9 cellular contexts compared by ENCODE assay signal in the genomic region with DNA sequence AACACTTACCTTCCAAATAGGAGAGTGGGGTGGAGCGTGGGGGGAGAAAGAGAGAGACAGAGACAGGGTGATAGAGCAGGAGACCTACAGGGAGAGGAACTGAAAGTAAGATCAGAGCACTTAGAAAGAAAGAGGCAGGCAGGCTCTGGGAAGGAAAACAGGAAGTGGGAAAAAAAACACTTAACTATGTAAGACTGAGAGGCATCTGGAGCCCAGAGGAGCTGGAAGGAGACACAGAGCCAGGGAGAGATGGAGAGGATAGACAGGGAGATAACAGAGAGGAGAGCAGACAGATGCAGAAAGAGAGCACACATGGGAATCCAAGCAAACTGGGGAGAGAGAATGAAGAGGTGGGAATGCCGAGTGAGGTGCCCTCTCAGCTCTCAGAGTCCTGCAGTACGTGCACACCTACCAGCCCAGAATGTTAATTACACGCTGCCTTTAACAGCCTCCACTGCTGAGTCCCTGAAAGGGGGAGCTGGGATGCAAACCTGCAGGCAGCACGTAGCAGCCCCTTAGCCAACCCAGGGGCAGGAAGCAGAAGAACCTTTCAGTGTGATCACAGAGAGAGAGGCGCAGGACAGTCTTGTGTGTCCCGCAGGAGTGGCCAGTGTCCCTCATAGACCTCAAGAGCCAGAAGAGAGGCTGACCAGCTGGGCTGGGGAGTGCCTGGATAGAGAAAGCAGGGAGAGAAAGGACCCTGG.
A peak's percentile ranks its signal among the peaks of the same experiment; 100 is the strongest.
DNase-seq lines count a peak whose midpoint lies in the region; FAIRE-seq and TF ChIP-seq lines count a peak whose summit lies in the region.
"Had no signal": no experiment of that assay in that cellular context is flagged by ENCODE, and none has a peak within 500 bp of the region (broad histone marks: within the 10 kb centered on the region; RNA-seq: fewer than 3 reads in every experiment).

No MANE protein-coding gene starts in this region.

- H3K4me3 ChIP-seq in HEK293 (ENCODE audit: low read depth, low read length), result no peak overlapping the region
- H3K4me3 ChIP-seq in fibroblast of lung (replicated peaks in 1 of 4; ENCODE audit: control extremely low read depth in 1 of 4, insufficient read depth in 1 of 4, low read depth in 3 of 4, low read length in 4 of 4), result peak overlapping the region in 1 of 4 experiments; percentile 22

- no peak for DNase-seq in GM12892 (ENCODE audit: insufficient read length)
- peak; percentile 46 to 87 for DNase-seq in NOMO-1 (lab: John Stamatoyannopoulos, UW; ENCODE audit: unreplicated experiment in 2 of 2)
- DNase-seq in fibroblast of lung (ENCODE audit: low read depth in 2 of 2), result peak; percentile 46 to 55
- peak; percentile 51 for DNase-seq in pons (ENCODE audit: low spot score)
- DNase-seq in NCI-H2196 treated with DMSO at 0.1 percent for 48 hours (lab: John Stamatoyannopoulos, UW; ENCODE audit: unreplicated experiment), result no peak
- no peak for DNase-seq in cerebellum (ENCODE audit: low spot score)
- DNase-seq in RWPE1 (ENCODE audit: low spot score), result no peak
- DNase-seq: right cardiac atrium had no signal

- POLR2A ChIA-PET in HEK293 (lab: Yijun Ruan, JAX) (no interaction called here), RWPE1 (lab: Yijun Ruan, JAX; ENCODE audit: low non-redundant PET) (no interaction called here)

- H4K20me1 ChIP-seq in fibroblast of lung (ENCODE audit: control insufficient read depth, extremely low read depth, insufficient read depth, low read length), result no peaks in the 10 kb centered on the region

- no peak for TF ChIP-seq CTCF in HEK293 (tag by site-specific recombination; IDR thresholded peaks at IDR 0.05)
- TF ChIP-seq CTCF in fibroblast of lung (conservative IDR thresholded peaks at IDR 0.05 in 1 of 2, IDR thresholded peaks at IDR 0.05 in 1 of 2; ENCODE audit: low read depth in 1 of 2, low read length in 2 of 2), result no peak
- no peak for TF ChIP-seq CTCF in RWPE1 (conservative IDR thresholded peaks at IDR 0.05; ENCODE audit: low read depth)

- no peaks in the 10 kb centered on the region for H3K79me2 ChIP-seq in fibroblast of lung (ENCODE audit: control insufficient read depth, insufficient read depth, low read length)

- H3K36me3 ChIP-seq in HEK293 (ENCODE audit: control insufficient read depth in 2 of 2, insufficient read depth in 1 of 2, low read length in 2 of 2), result no peaks in the 10 kb centered on the region
- H3K36me3 ChIP-seq in fibroblast of lung (ENCODE audit: control insufficient read depth, insufficient read depth, low read length), result no peaks in the 10 kb centered on the region

- H3K27ac ChIP-seq in HEK293 (ENCODE audit: extremely low read depth, low read depth, low read length), result no peak overlapping the region
- H3K27ac ChIP-seq in fibroblast of lung (ENCODE audit: insufficient read depth, low read length), result no peak overlapping the region
- H3K27ac ChIP-seq in RWPE1, result no peak overlapping the region

- TF ChIP-seq POLR2A in GM12892 (IDR thresholded peaks at IDR 0.05; ENCODE audit: low read depth, low read length), result no peak

- H3K9ac ChIP-seq in fibroblast of lung (ENCODE audit: insufficient read depth, low read length), result no peak overlapping the region

- H3K4me1 ChIP-seq in HEK293 (ENCODE audit: control insufficient read depth, insufficient read depth, low read length), result no peaks in the 10 kb centered on the region
- peaks cover 4% of the 10 kb centered on the region for H3K4me1 ChIP-seq in fibroblast of lung (ENCODE audit: control insufficient read depth, extremely low read depth, insufficient read depth, low read length)

- no peaks in the 10 kb centered on the region for H3K9me3 ChIP-seq in HEK293 (ENCODE audit: control insufficient read depth, insufficient read depth, low read depth, low read length)
- H3K9me3 ChIP-seq in fibroblast of lung (ENCODE audit: control insufficient read depth, insufficient read depth, low read depth, low read length), result no peaks in the 10 kb centered on the region

- H3K4me2 ChIP-seq in fibroblast of lung (ENCODE audit: extremely low read depth, insufficient read depth, low read length), result peak overlapping the region; percentile 41

- peak overlapping the region; percentile 90 for H2AFZ ChIP-seq in fibroblast of lung (ENCODE audit: low read length)

- FAIRE-seq in GM12892 (lab: Jason Lieb, UNC), result peak; percentile 57

- H3K27me3 ChIP-seq in fibroblast of lung (ENCODE audit: control insufficient read depth, insufficient read depth, low read length), result no peaks in the 10 kb centered on the region

- CTCF ChIA-PET in HEK293 (lab: Yijun Ruan, JAX), result interaction anchor here (0.7 kb wide), 1 partner anchor 11 kb away, joined by 3 read pairs; no protein-coding TSS in a partner anchor
- CTCF ChIA-PET in RWPE1 (lab: Yijun Ruan, JAX), result interaction anchor here (0.7 kb wide), 1 partner anchor 196 kb away, joined by 4 read pairs; no protein-coding TSS in a partner anchor

TF ChIP-seq in HEK293, 187 proteins besides CTCF, POLR2A, EP300 and RAD21:
- no peak for TF ChIP-seq ZBTB20 (tag by site-specific recombination; IDR thresholded peaks at IDR 0.05)
- peak; percentile 69 for TF ChIP-seq ZBTB17 (tag by site-specific recombination; IDR thresholded peaks at IDR 0.05)
TF ChIP-seq in HEK293: peak in this region for 1.

Comparison
In these comparisons a context has a peak if more than half of its experiments do, and no peak if none do; other contexts are left out.
1. DNase-seq: peak in NOMO-1 (2 of 2), fibroblast of lung (2 of 2) and pons (single experiment); none in GM12892 (single experiment), NCI-H2196 treated with DMSO at 0.1 percent for 48 hours (single experiment), cerebellum (single experiment) and RWPE1 (single experiment).